ENCODE assay signal across 8 cellular contexts in the genomic region with DNA sequence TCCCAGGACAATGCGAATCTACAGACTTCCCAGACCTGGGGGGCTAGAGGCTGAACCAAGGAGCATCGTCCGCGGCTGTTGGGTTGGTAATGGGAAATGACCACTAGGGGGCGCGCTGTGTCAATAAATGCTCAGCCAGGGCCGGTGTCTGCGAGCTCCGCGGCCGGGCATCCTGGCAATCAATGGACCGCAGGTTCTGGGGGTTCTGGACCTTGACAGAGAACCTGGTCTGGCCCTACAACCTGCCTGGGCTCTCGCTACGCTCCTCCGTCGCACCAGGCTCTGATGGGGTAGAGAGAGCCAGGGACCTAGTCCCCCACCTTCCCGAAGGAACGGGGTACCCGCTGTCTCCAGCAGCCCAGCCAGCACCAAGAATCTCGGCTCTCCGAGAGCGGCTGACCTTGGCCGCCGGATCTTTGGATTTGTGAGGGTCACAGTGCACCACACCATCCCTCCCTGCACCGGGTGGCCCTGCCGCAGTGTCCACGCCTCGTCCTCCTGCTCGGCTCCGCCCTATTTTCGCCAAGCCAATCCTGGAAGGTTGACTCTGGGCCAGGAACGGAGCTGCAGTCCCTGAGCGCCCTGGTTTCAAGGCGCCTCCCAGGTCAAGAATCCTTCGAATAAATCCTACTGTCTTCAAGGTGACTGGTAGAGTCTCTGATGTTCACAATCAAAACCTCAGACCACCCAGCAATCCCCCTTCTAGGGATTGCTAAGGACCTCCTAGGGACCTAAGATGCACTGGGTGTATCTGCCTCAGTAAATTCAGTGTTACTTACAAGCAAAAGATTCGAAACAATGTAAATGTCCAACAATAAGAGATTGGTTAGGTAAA. TPM values are rescaled to one million over a fixed set of nuclear protein-coding genes. Genes with fewer than 3 reads are reported as not detected.
A peak's percentile ranks its signal among the peaks of the same experiment; 100 is the strongest.
DNase-seq lines count a peak whose midpoint lies in the region; ATAC-seq, FAIRE-seq and TF ChIP-seq lines count a peak whose summit lies in the region.

No MANE protein-coding gene starts in this region.

- H3K36me3 Mint-ChIP-seq in T-helper 17 cell (ENCODE audit: low read depth), result peaks cover 4% of the 10 kb centered on the region

- H3K27ac ChIP-seq in ascending aorta, result no peak overlapping the region

- H3K4me3 ChIP-seq in HAP-1, result peak overlapping the region; percentile 47
- H3K4me3 ChIP-seq in ascending aorta, result peak overlapping the region; percentile 65 to 69

- H3K36me3 ChIP-seq in HAP-1 (replicated peaks), result no peaks in the 10 kb centered on the region
- H3K36me3 ChIP-seq in ascending aorta, result no peaks in the 10 kb centered on the region

- in situ Hi-C loops in HAP-1 (cut with MboI; ENCODE audit: low sequenced_read_pairs), result loop anchor here (5.0 to 25.0 kb wide), 3 partner anchors 196 to 458 kb away; partner anchors contain the start of gene CMTM3

- H3K4me1 Mint-ChIP-seq in T-helper 17 cell, result peaks cover 16% of the 10 kb centered on the region

- DNase-seq in Daoy (ENCODE audit: low read depth) (peak; percentile 74), HAP-1 (ENCODE audit: low spot score in 2 of 2) (peak; percentile 51 to 91), MV-4-11 (lab: John Stamatoyannopoulos, UW) (peak; percentile 55), T-helper 17 cell (peak; percentile 73 to 87 (median 76)), ascending aorta (ENCODE audit: low spot score in 2 of 2) (peak in 1 of 2 donors; percentile 92), hepatic stellate cell (ENCODE audit: low spot score) (peak; percentile 88), pulmonary artery endothelial cell (ENCODE audit: low read depth, low spot score) (peak; percentile 29), urothelium cell line (ENCODE audit: low spot score) (peak; percentile 89)

- H3K9me3 ChIP-seq in HAP-1, result no peaks in the 10 kb centered on the region
- H3K9me3 ChIP-seq in T-helper 17 cell (ENCODE audit: control insufficient read depth, low read length, poor library complexity, severe bottlenecking), result peaks cover 2% of the 10 kb centered on the region
- H3K9me3 ChIP-seq in ascending aorta, result no peaks in the 10 kb centered on the region

- intact Hi-C loops in ascending aorta (cut with DNase I), result loop anchor here (1.0 to 2.0 kb wide), 5 partner anchors 77 to 460 kb away; no protein-coding TSS in a partner anchor

- peak overlapping the region; percentile 89 for H3K4me3 Mint-ChIP-seq in T-helper 17 cell

- no peaks in the 10 kb centered on the region for H3K27me3 ChIP-seq in HAP-1 (ENCODE audit: low read depth)
- no peaks in the 10 kb centered on the region for H3K27me3 ChIP-seq in ascending aorta

- peak; percentile 82 to 91 (median 87) for TF ChIP-seq CTCF in ascending aorta (IDR thresholded peaks at IDR 0.05)

- H3K27ac Mint-ChIP-seq in T-helper 17 cell, result peak overlapping the region; percentile 96

- ATAC-seq in T-helper 17 cell, result peak; percentile 86

- H3K4me1 ChIP-seq in HAP-1, result peaks cover 3% of the 10 kb centered on the region
- H3K4me1 ChIP-seq in ascending aorta, result peaks cover 0 to 4% of the 10 kb centered on the region in 2 donors

- H3K27me3 Mint-ChIP-seq in T-helper 17 cell, result peaks cover 7% of the 10 kb centered on the region

- FAIRE-seq in urothelium cell line (lab: Jason Lieb, UNC), result peak; percentile 88

RNA-seq across cellular contexts. Expression of gene BEAN1, which starts 20.3 kb away (rescaled TPM):
- total RNA-seq in Daoy (2014; rRNA removed; shearing (Covaris generic)), result 0.21 TPM in 1 of 2 replicates, not detected in the other
- total RNA-seq in T-helper 17 cell (not detected), ascending aorta (not detected), pulmonary artery endothelial cell (0.26 TPM in 1 of 2 replicates, not detected in the other)

RNA-seq across cellular contexts. Expression of gene CDH5, which starts 40.3 kb away (rescaled TPM):
- total RNA-seq in Daoy (2014; rRNA removed; shearing (Covaris generic)), result 0.06 TPM in 2 replicates
- total RNA-seq in T-helper 17 cell (not detected), ascending aorta (119 TPM), pulmonary artery endothelial cell (512 and 580 TPM in 2 replicates)

Comparison
In these comparisons a context has a peak if more than half of its experiments do, and no peak if none do; other contexts are left out.
1. RNA of gene CDH5, which starts 40.3 kb away (total RNA-seq): 512 to 580 TPM in pulmonary artery endothelial cell and 119 TPM in ascending aorta (single experiment); 0.06 TPM in Daoy and not detected in T-helper 17 cell; every median in the first group is over 100 times any median in the second.